ENCODE assay signal across 9 cellular contexts in the genomic region with DNA sequence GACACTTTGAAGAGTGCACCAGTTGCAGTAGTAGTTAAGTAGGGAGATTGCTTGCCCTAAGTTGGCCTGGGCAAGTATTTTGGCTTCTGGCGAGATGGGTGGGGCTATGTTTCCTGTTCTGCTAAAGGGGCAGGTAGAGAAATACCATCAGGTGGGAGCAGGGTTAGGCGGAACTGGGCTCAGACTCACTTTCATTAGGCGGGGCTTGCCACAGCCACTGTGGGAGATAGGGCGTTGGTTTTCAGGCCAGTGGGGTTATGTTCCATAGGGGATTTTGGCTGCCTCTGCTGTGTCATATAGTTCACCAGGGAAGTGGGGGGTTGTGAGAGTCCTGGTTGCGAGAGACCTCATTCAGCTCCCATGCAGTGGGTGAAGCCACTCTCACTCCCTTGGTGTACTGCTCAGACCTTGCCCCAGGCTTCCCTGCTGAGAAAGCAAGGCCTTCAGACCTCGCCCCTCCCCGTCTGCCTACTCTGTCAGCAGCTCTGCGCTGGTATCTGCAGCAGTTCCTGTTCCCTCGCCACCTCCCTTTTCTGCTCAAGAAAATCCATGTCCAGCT. TPM values are rescaled to one million over a fixed set of nuclear protein-coding genes. Genes with fewer than 3 reads are reported as not detected.
DNase-seq lines count a peak whose midpoint lies in the region; ATAC-seq and TF ChIP-seq lines count a peak whose summit lies in the region.
"Had no signal": no experiment of that assay in that cellular context is flagged by ENCODE, and none has a peak within 500 bp of the region (broad histone marks: within the 10 kb centered on the region; RNA-seq: fewer than 3 reads in every experiment).

No MANE protein-coding gene starts in this region.

- H3K27ac Mint-ChIP-seq in CD14-positive monocyte (peak overlapping the region in 4 of 7 donors; percentile 27 to 80 (median 66)), memory B cell (peak overlapping the region; percentile 84), type B pancreatic cell (peak overlapping the region; percentile 31)

- TF ChIP-seq CTCF in CD14-positive monocyte (IDR thresholded peaks at IDR 0.05) (no peak), type B pancreatic cell (conservative IDR thresholded peaks at IDR 0.05) (no peak), body of pancreas (IDR thresholded peaks at IDR 0.05) (no peak), vagina (IDR thresholded peaks at IDR 0.05) (no peak)

- TF ChIP-seq POLR2A in body of pancreas (IDR thresholded peaks at IDR 0.05) (no peak), vagina (IDR thresholded peaks at IDR 0.05) (no peak)

- WGBS in HUES64: 66% methylated on average over 9 of the region's 9 CpGs
- WGBS in body of pancreas, 2 donors: 91 to 98% methylated on average over 9 of the region's 9 CpGs

- H3K4me3 Mint-ChIP-seq in CD14-positive monocyte (peak overlapping the region in 1 of 2 donors; percentile 4), memory B cell (peak overlapping the region; percentile 33), type B pancreatic cell (peak overlapping the region; percentile 12)

- H3K36me3 ChIP-seq in HUES64 (ENCODE audit: insufficient read depth, low read length) (peaks cover 50% of the 10 kb centered on the region), body of pancreas (replicated peaks in 1 of 2; ENCODE audit: insufficient read depth in 1 of 2, low read depth in 2 of 2) (no peaks in the 10 kb centered on the region), vagina (peaks cover 0 to 17% of the 10 kb centered on the region in 2 donors)

- H3K27me3 Mint-ChIP-seq in CD14-positive monocyte (ENCODE audit: low read depth in 3 of 3): no peaks in the 10 kb centered on the region
- no peaks in the 10 kb centered on the region for H3K27me3 Mint-ChIP-seq in memory B cell
- H3K27me3 Mint-ChIP-seq in type B pancreatic cell: no peaks in the 10 kb centered on the region

- H3K9me3 ChIP-seq in HUES64 (ENCODE audit: insufficient read depth, low read depth, low read length) (no peaks in the 10 kb centered on the region), body of pancreas (no peaks in the 10 kb centered on the region), vagina (peaks cover 9% of the 10 kb centered on the region)
- H3K9me3 ChIP-seq: psoas muscle had no signal

- intact Hi-C loops in CD14-positive monocyte (cut with micrococcal nuclease): no loop called here
- intact Hi-C loops in body of pancreas (cut with DNase I): no loop called here
- intact Hi-C loops in vagina (cut with DNase I): no loop called here

- H3K4me1 ChIP-seq in HUES64 (ENCODE audit: insufficient read depth, low read length) (peaks cover 16% of the 10 kb centered on the region), body of pancreas (no peaks in the 10 kb centered on the region), vagina (peaks cover 30% of the 10 kb centered on the region)
- H3K4me1 ChIP-seq: psoas muscle had no signal

- H3K27ac ChIP-seq in HUES64 (ENCODE audit: low read depth, low read length): peak overlapping the region; percentile 33; the same call in 1 of the 2 replicates
- H3K27ac ChIP-seq in body of pancreas: no peak overlapping the region
- H3K27ac ChIP-seq in vagina: no peak overlapping the region
- H3K27ac ChIP-seq: psoas muscle had no signal

- no peak overlapping the region for H3K4me3 ChIP-seq in HUES64 (ENCODE audit: low read length)
- H3K4me3 ChIP-seq in body of pancreas: no peak overlapping the region
- no peak overlapping the region for H3K4me3 ChIP-seq in vagina
- H3K4me3 ChIP-seq: psoas muscle had no signal

- ATAC-seq in GM21390 (IDR thresholded peaks at IDR 0.05; ENCODE audit: unreplicated experiment): peak; percentile 78
- peak; percentile 86 for ATAC-seq in memory B cell (ENCODE audit: low read depth)
- no peak for ATAC-seq in body of pancreas
- ATAC-seq: psoas muscle had no signal

- H3K9ac ChIP-seq in HUES64 (ENCODE audit: low read depth, low read length): 0 out of 2 replicates have a peak overlapping the region, but pooled peaks have one; percentile 39

- H3K4me1 Mint-ChIP-seq in CD14-positive monocyte (peaks cover 22% of the 10 kb centered on the region), memory B cell (peaks cover 31% of the 10 kb centered on the region), type B pancreatic cell (ENCODE audit: unreplicated experiment) (peaks cover 4% of the 10 kb centered on the region)

- H3K27me3 ChIP-seq in HUES64 (ENCODE audit: insufficient read depth, low read length) (no peaks in the 10 kb centered on the region), body of pancreas (no peaks in the 10 kb centered on the region), vagina (no peaks in the 10 kb centered on the region)

- H3K36me3 Mint-ChIP-seq in CD14-positive monocyte (peaks cover 41 to 87% of the 10 kb centered on the region in 2 donors), memory B cell (peaks cover 50% of the 10 kb centered on the region), type B pancreatic cell (peaks cover 83% of the 10 kb centered on the region)

- H3K9me3 Mint-ChIP-seq in CD14-positive monocyte: peaks cover 5 to 18% (median 11%) of the 10 kb centered on the region in 7 donors
- peaks cover 4% of the 10 kb centered on the region for H3K9me3 Mint-ChIP-seq in memory B cell
- peaks cover 15% of the 10 kb centered on the region for H3K9me3 Mint-ChIP-seq in type B pancreatic cell

- DNase-seq in CD14-positive monocyte (ENCODE audit: low spot score) (no peak), memory B cell (ENCODE audit: low spot score in 2 of 2) (peak in 1 of 2 donors; percentile 12), type B pancreatic cell (ENCODE audit: extremely low spot score, unreplicated experiment) (no peak), body of pancreas (no peak), vagina (ENCODE audit: extremely low spot score in 2 of 2) (no peak)
- DNase-seq in activated T-helper 9 cell treated with anti-CD3 and anti-CD28 coated beads, Interleukin-2, amount 50 U/mL, for 16 hours (ENCODE audit: low read depth): peak; percentile 39

RNA-seq across cellular contexts. Expression of gene AEBP2, which starts 43.3 kb away (rescaled TPM):
- polyA plus RNA-seq in CD14-positive monocyte: 1 to 10 TPM; 3.0 to 4.4 TPM
- 21.8 TPM for polyA plus RNA-seq in HUES64 (2013, experiment 1 of 2)
- 24.3 TPM for polyA plus RNA-seq in HUES64 (2013, experiment 2 of 2)
- 45.8 and 83.5 TPM in 2 replicates for total RNA-seq in type B pancreatic cell (ENCODE audit: low replicate concordance)
- total RNA-seq in body of pancreas: 10 to 100 TPM; 25.1 to 25.7 TPM
- total RNA-seq in vagina: 67.5 TPM

Comparison
In these comparisons a context has a peak if more than half of its experiments do, and no peak if none do; other contexts are left out.
1. H3K27ac Mint-ChIP-seq: peak in every context shown above with its lines; median percentile 84 in memory B cell; 66 in CD14-positive monocyte; 31 in type B pancreatic cell.